Comparison of ENCODE assay signal across 1 cellular context in the genomic region with DNA sequence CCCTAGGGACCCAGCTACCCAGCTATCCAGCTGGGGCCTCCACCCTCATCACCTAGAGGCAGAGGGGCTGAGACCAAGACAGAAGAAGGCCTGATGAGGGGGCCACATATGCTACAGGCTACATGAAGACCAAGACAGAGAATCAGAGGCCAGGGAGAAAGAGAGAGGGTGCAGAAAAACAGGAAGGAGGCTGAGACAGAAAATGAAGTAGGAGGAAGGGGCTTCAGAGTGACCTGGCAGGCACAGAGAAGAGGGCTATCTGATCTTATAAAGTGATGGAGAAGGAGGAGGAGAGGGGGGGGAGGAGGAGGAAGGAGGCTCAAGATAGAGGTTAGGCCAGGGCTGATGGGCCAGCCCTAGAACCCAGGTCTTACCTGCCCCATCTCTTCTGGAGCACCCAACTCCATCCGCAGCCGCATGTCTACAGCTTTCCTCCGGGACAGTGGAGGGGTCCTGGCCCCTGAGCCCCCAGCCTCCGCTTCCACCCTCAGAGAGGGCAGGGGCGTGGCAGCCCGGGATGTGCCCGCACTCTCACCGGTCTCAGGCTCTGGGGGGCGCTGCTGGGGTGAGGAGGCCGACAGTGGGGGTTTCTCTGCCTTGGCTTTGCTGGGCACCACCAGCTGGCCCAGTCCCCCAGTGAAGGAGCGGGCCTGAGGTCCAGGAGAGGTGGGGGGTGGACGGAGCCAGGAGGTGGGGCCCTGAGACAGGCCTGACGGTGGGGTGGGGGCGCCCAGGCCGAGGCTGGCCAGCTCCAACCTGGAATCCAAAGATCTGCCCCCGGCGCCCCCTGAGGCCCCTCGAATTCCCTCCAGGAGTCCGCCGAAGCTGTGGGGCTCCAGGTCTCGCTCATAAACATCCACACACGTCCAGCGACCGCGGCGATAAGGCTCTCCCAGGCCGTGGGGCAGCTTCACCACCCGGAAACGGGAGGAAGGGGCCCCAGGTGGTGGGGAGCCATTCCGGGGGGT.
TF ChIP-seq lines count a peak whose summit lies in the region.

No MANE protein-coding gene starts in this region.

TF ChIP-seq in IMR-90, 13 proteins besides CTCF, POLR2A, EP300 and RAD21:
- TF ChIP-seq CEBPB (IDR thresholded peaks at IDR 0.05; ENCODE audit: low read depth, low read length) (no peak), SMC3 (IDR thresholded peaks at IDR 0.05; ENCODE audit: low read depth, low read length) (peak; percentile 26; the same call in 1 of the 2 replicates), BHLHE40 (IDR thresholded peaks at IDR 0.05; ENCODE audit: low read depth, low read length) (no peak)
